In genomic region chr13:98444381-98444780, GRCh38 we compare ENCODE assay signal across 25 cellular contexts.
A peak's percentile ranks its signal among the peaks of the same experiment; 100 is the strongest.
DNase-seq lines count a peak whose midpoint lies in the region; ATAC-seq and TF ChIP-seq lines count a peak whose summit lies in the region.
"Had no signal": no experiment of that assay in that cellular context is flagged by ENCODE, and none has a peak within 500 bp of the region (broad histone marks: within the 10 kb centered on the region; RNA-seq: fewer than 3 reads in every experiment).

No MANE protein-coding gene starts in this region.

- intact Hi-C loops in vagina (cut with DNase I), result loop anchor here (5.0 to 10.0 kb wide), 2 partner anchors 213 to 300 kb away; partner anchors contain the start of gene FARP1

- TF ChIP-seq CTCF in chondrocyte (IDR thresholded peaks at IDR 0.05) (no peak), nephron progenitor cell (IDR thresholded peaks at IDR 0.05) (no peak), vagina (IDR thresholded peaks at IDR 0.05) (no peak), foreskin keratinocyte (conservative IDR thresholded peaks at IDR 0.05) (no peak)

- H3K4me1 ChIP-seq in vagina (peaks cover 21% of the 10 kb centered on the region), foreskin keratinocyte (peaks cover 3% of the 10 kb centered on the region)
- H3K4me1 ChIP-seq: ascending aorta had no signal

- DNase-seq in activated naive CD4-positive, alpha-beta T cell treated with Interleukin-2 at 50 U/mL for 16 hours, result no peak
- no peak for DNase-seq in chondrocyte (ENCODE audit: low spot score)
- DNase-seq in nephron progenitor cell, result no peak
- DNase-seq in vagina (ENCODE audit: extremely low spot score in 2 of 2), result no peak
- DNase-seq in stimulated activated CD4-positive, alpha-beta T cell treated with anti-CD3 and anti-CD28 coated beads, Interleukin-4, amount 100 ng/mL, for 4 hours, result no peak
- DNase-seq in foreskin keratinocyte, result no peak
- no peak for DNase-seq in NCI-H524 treated with DMSO at 0.1 percent for 48 hours (lab: John Stamatoyannopoulos, UW)
- DNase-seq: activated CD4-positive, alpha-beta T cell treated with anti-CD3 and anti-CD28 coated beads for 1 hour; activated naive CD4-positive, alpha-beta T cell treated with anti-CD3 and anti-CD28 coated beads, Interleukin-2, amount 50 U/mL, for 16 hours; central memory CD4-positive, alpha-beta T cell; DND-41; HCEC 1CT; left cardiac atrium; naive B cell; NCI-H1092 treated with DMSO at 0.1 percent for 48 hours; NCI-H1930; NCI-H69; Peyer's patch; T-helper 1 cell; trophoblast cell had no signal

- peaks cover 0 to 19% of the 10 kb centered on the region in 2 donors for H3K36me3 ChIP-seq in vagina

- no peak for TF ChIP-seq POLR2A in vagina (IDR thresholded peaks at IDR 0.05)

- no peak overlapping the region for H3K4me3 ChIP-seq in vagina
- H3K4me3 ChIP-seq: ascending aorta, Peyer's patch, SJSA1 had no signal

- H3K9me3 ChIP-seq in vagina, result no peaks in the 10 kb centered on the region
- H3K9me3 ChIP-seq: ascending aorta, Peyer's patch, SJSA1 had no signal

- H3K9me3 Mint-ChIP-seq in activated naive CD4-positive, alpha-beta T cell treated with anti-CD3 and anti-CD28 coated beads, Interleukin-2, amount 50 U/mL, for 24 hours, result no peaks in the 10 kb centered on the region
- H3K9me3 Mint-ChIP-seq in chondrocyte (ENCODE audit: low read depth) (no peaks in the 10 kb centered on the region), nephron progenitor cell (no peaks in the 10 kb centered on the region)
- H3K9me3 Mint-ChIP-seq: naive B cell had no signal

- peak overlapping the region; percentile 68 for H3K27ac Mint-ChIP-seq in activated naive CD4-positive, alpha-beta T cell treated with anti-CD3 and anti-CD28 coated beads, Interleukin-2, amount 50 U/mL, for 24 hours
- H3K27ac Mint-ChIP-seq in chondrocyte (ENCODE audit: unreplicated experiment), result peak overlapping the region; percentile 78
- H3K27ac Mint-ChIP-seq in nephron progenitor cell, result peak overlapping the region; percentile 94
- H3K27ac Mint-ChIP-seq: B cell had no signal

- H3K27ac ChIP-seq in vagina, result peak overlapping the region; percentile 79
- no peak overlapping the region for H3K27ac ChIP-seq in foreskin keratinocyte
- H3K27ac ChIP-seq: ascending aorta, SJSA1 had no signal

- H3K4me1 Mint-ChIP-seq in activated naive CD4-positive, alpha-beta T cell treated with anti-CD3 and anti-CD28 coated beads, Interleukin-2, amount 50 U/mL, for 24 hours, result peaks cover 15% of the 10 kb centered on the region
- H3K4me1 Mint-ChIP-seq in chondrocyte (ENCODE audit: low read depth), result peaks cover 42% of the 10 kb centered on the region
- peaks cover 49% of the 10 kb centered on the region for H3K4me1 Mint-ChIP-seq in nephron progenitor cell

- no peak for ATAC-seq in foreskin keratinocyte
- ATAC-seq: left cardiac atrium, sciatic nerve had no signal

- no peaks in the 10 kb centered on the region for H3K36me3 Mint-ChIP-seq in activated naive CD4-positive, alpha-beta T cell treated with anti-CD3 and anti-CD28 coated beads, Interleukin-2, amount 50 U/mL, for 24 hours
- peaks cover 33% of the 10 kb centered on the region for H3K36me3 Mint-ChIP-seq in chondrocyte (ENCODE audit: low read depth)
- H3K36me3 Mint-ChIP-seq in nephron progenitor cell (ENCODE audit: low read depth), result peaks cover 48% of the 10 kb centered on the region

- H3K27me3 ChIP-seq in vagina, result no peaks in the 10 kb centered on the region
- no peaks in the 10 kb centered on the region for H3K27me3 ChIP-seq in foreskin keratinocyte
- H3K27me3 ChIP-seq: ascending aorta, Peyer's patch, SJSA1 had no signal

- no peak overlapping the region for H3K4me3 Mint-ChIP-seq in activated naive CD4-positive, alpha-beta T cell treated with anti-CD3 and anti-CD28 coated beads, Interleukin-2, amount 50 U/mL, for 24 hours
- H3K4me3 Mint-ChIP-seq in chondrocyte (ENCODE audit: unreplicated experiment) (no peak overlapping the region), nephron progenitor cell (no peak overlapping the region)
- H3K4me3 Mint-ChIP-seq: B cell had no signal

- no peaks in the 10 kb centered on the region for H3K27me3 Mint-ChIP-seq in activated naive CD4-positive, alpha-beta T cell treated with anti-CD3 and anti-CD28 coated beads, Interleukin-2, amount 50 U/mL, for 24 hours
- H3K27me3 Mint-ChIP-seq in chondrocyte (ENCODE audit: low read depth) (no peaks in the 10 kb centered on the region), nephron progenitor cell (ENCODE audit: low read depth, poor library complexity) (peaks cover 6% of the 10 kb centered on the region)
- H3K27me3 Mint-ChIP-seq: B cell, naive B cell had no signal
